In the genomic region with DNA sequence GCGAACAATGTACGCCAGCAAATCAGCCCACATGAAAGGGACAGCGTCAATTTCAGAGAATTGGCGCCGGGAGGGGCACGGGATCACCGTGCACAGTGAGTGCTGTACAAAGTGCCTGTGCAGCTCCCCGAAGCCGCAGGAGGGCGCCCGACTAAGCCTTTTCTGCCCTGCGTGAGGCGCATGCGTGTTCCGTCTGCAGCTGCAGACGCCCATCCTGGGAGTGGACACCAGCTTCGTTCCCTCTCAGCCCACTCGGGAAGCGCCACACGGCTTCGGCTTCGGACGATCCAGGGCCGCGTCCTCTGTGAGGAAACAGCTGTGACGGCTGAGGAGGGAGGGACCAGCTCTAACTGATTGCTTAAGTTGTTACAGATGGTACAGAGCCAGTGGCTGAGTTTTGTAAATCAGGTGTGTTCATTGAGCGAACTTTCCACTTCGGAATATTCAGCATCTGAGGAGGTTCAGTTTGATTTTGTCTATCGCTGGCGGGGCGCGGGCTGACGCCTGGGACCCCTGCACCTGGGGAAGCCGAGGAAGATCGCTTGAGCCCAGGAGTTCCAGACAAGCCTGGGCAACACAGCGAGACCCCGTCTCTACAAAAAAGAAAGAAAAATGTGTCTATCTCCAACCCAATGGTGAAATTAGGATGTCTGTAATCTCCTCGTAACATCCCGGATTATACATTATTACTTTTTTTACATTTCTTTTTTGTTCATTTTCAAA, we compare ENCODE assay signal across 8 cellular contexts. TPM values are rescaled to one million over a fixed set of nuclear protein-coding genes. Genes with fewer than 3 reads are reported as not detected.
DNase-seq lines count a peak whose midpoint lies in the region; ATAC-seq and TF ChIP-seq lines count a peak whose summit lies in the region.

No MANE protein-coding gene starts in this region.

- H3K4me3 Mint-ChIP-seq in activated CD4-positive, alpha-beta memory T cell treated with anti-CD3 and anti-CD28 coated beads for 36 hours: peak overlapping the region; percentile 78

- H3K27me3 ChIP-seq in BE2C (no peaks in the 10 kb centered on the region), dorsolateral prefrontal cortex (no peaks in the 10 kb centered on the region), left lung (peaks cover 0 to 29% of the 10 kb centered on the region in 2 donors)

- peak overlapping the region in 45 of 59 donors; percentile 7 to 88 (median 58) for H3K27ac ChIP-seq in dorsolateral prefrontal cortex
- H3K27ac ChIP-seq in left lung: no peak overlapping the region

- CTCF ChIA-PET in activated CD4-positive, alpha-beta memory T cell treated with anti-CD3 and anti-CD28 coated beads for 36 hours (lab: Charles Lee): interaction anchor here (0.6 to 2.8 kb wide), 19 partner anchors 11 to 323 kb away, joined by 3 to 38 read pairs (median 4); partner anchors contain the start of genes CCDC144A, UBB, ZNF287 and ZNF624

- H3K4me1 ChIP-seq in BE2C (no peaks in the 10 kb centered on the region), left lung (peaks cover 0 to 17% of the 10 kb centered on the region in 2 donors)

- no peaks in the 10 kb centered on the region for H3K9me3 Mint-ChIP-seq in activated CD4-positive, alpha-beta memory T cell treated with anti-CD3 and anti-CD28 coated beads for 36 hours

- H3K9me3 ChIP-seq in BE2C (no peaks in the 10 kb centered on the region), left lung (no peaks in the 10 kb centered on the region)

- H3K4me3 ChIP-seq in BE2C (ENCODE audit: low read depth, low read length): peak overlapping the region; percentile 58
- peak overlapping the region; percentile 34 for H3K4me3 ChIP-seq in HFF-Myc (replicated peaks; ENCODE audit: low read depth, low read length)
- H3K4me3 ChIP-seq in dorsolateral prefrontal cortex: peak overlapping the region; percentile 32 to 71 (median 55)
- peak overlapping the region; percentile 24 to 35 for H3K4me3 ChIP-seq in left lung

- H3K36me3 Mint-ChIP-seq in activated CD4-positive, alpha-beta memory T cell treated with anti-CD3 and anti-CD28 coated beads for 36 hours: no peaks in the 10 kb centered on the region

- TF ChIP-seq CTCF in BE2C (IDR thresholded peaks at IDR 0.05; ENCODE audit: low read depth, low read length): peak; percentile 74
- TF ChIP-seq CTCF in HFF-Myc (IDR thresholded peaks at IDR 0.05; ENCODE audit: low read depth, low read length, missing control alignments): peak; percentile 84
- TF ChIP-seq CTCF in dorsolateral prefrontal cortex (IDR thresholded peaks at IDR 0.05 in 54 of 56, conservative IDR thresholded peaks at IDR 0.05 in 2 of 56; ENCODE audit: low read depth in 1 of 56, partially characterized antibody in 56 of 56): peak; percentile 80 to 100 (median 98)
- peak; percentile 84 to 96 for TF ChIP-seq CTCF in left lung (IDR thresholded peaks at IDR 0.05)

- ATAC-seq in left lung (peak; percentile 98), HG03045 (IDR thresholded peaks at IDR 0.05; ENCODE audit: unreplicated experiment) (no peak)

- POLR2A ChIA-PET in activated CD4-positive, alpha-beta memory T cell treated with anti-CD3 and anti-CD28 coated beads for 36 hours (lab: Charles Lee): interaction anchor here (0.9 to 1.1 kb wide), 2 partner anchors 15 to 49 kb away, joined by 5 to 7 read pairs; partner anchors contain the start of gene ZNF287

- intact Hi-C loops in activated CD4-positive, alpha-beta memory T cell treated with anti-CD3 and anti-CD28 coated beads for 36 hours (cut with micrococcal nuclease): loop anchor here (1.0 to 10.0 kb wide), 4 partner anchors 16 to 232 kb away; partner anchors contain the start of genes CENPV, UBB and ZNF287
- intact Hi-C loops in dorsolateral prefrontal cortex (cut with DNase I) (loop anchor here (1.0 to 5.0 kb wide), 3 partner anchors 16 to 202 kb away; partner anchors contain the start of genes ZNF287 (in 2 of the 2) and UBB (in 1 of the 2)), left lung (cut with DNase I) (no loop called here)

- H3K27me3 Mint-ChIP-seq in activated CD4-positive, alpha-beta memory T cell treated with anti-CD3 and anti-CD28 coated beads for 36 hours: peaks cover 19% of the 10 kb centered on the region

- DNase-seq in BE2C (peak; percentile 86), HFF-Myc (ENCODE audit: extremely low read depth, low read depth) (peak; percentile 32), NCI-H526 (lab: John Stamatoyannopoulos, UW) (peak; percentile 41 to 88), dorsolateral prefrontal cortex (peak; percentile 91 to 96 (median 93)), left lung (peak; percentile 94 to 96)
- peak; percentile 97 for DNase-seq in activated CD4-positive, alpha-beta memory T cell treated with anti-CD3 and anti-CD28 coated beads for 36 hours
- DNase-seq in stimulated activated CD4-positive, alpha-beta T cell treated with anti-CD3 and anti-CD28 coated beads, Interleukin-1b, Interleukin-23, amount 100 ng/mL, for 4 hours (ENCODE audit: low read depth in 2 of 2): peak; percentile 88

- H3K4me1 Mint-ChIP-seq in activated CD4-positive, alpha-beta memory T cell treated with anti-CD3 and anti-CD28 coated beads for 36 hours (ENCODE audit: low read depth): peaks cover 13% of the 10 kb centered on the region

- H3K27ac Mint-ChIP-seq in activated CD4-positive, alpha-beta memory T cell treated with anti-CD3 and anti-CD28 coated beads for 36 hours: peak overlapping the region; percentile 61

- H3K36me3 ChIP-seq in BE2C (no peaks in the 10 kb centered on the region), left lung (no peaks in the 10 kb centered on the region)

RNA-seq across cellular contexts. Expression of gene ZNF287, which starts 15.4 kb away (rescaled TPM):
- polyA plus RNA-seq in BE2C (2012; ENCODE audit: insufficient read depth, insufficient read length, low read depth): 7.6 TPM
- total RNA-seq in activated CD4-positive, alpha-beta memory T cell treated with anti-CD3 and anti-CD28 coated beads for 36 hours: 10 to 100 TPM; 11.1 to 11.5 TPM
- total RNA-seq in dorsolateral prefrontal cortex (10 to 100 TPM in 117 of 120 experiments, 1 to 10 TPM in 3; 9.2 to 29.9 (median 15.2) TPM), left lung (1 to 10 TPM; 3.4 to 5.9 TPM)

Comparison
In these comparisons a context has a peak if more than half of its experiments do, and no peak if none do; other contexts are left out.
1. DNase-seq: peak in every context shown above with its lines; median percentile 97 in activated CD4-positive, alpha-beta memory T cell treated with anti-CD3 and anti-CD28 coated beads for 36 hours; 95 in left lung; 93 in dorsolateral prefrontal cortex; 88 in stimulated activated CD4-positive, alpha-beta T cell treated with anti-CD3 and anti-CD28 coated beads, Interleukin-1b, Interleukin-23, amount 100 ng/mL, for 4 hours; 86 in BE2C; 64 in NCI-H526; 32 in HFF-Myc.
2. H3K27ac ChIP-seq: peak in dorsolateral prefrontal cortex (45 of 59); none in left lung (0 of 2).
3. intact Hi-C loops: an anchor here in activated CD4-positive, alpha-beta memory T cell treated with anti-CD3 and anti-CD28 coated beads for 36 hours (1.0 to 10.0 kb wide) and dorsolateral prefrontal cortex (1.0 to 5.0 kb wide); none called in left lung.
4. Peak in every context shown above with its lines, with median percentiles within 50 percentile points of each other: H3K4me3 ChIP-seq and CTCF ChIP-seq.